In genomic region chr2:1478311-1479305, GRCh38 we compare ENCODE assay signal across 18 cellular contexts.
A peak's percentile ranks its signal among the peaks of the same experiment; 100 is the strongest.
DNase-seq lines count a peak whose midpoint lies in the region; ATAC-seq, FAIRE-seq and TF ChIP-seq lines count a peak whose summit lies in the region.
"Had no signal": no experiment of that assay in that cellular context is flagged by ENCODE, and none has a peak within 500 bp of the region (broad histone marks: within the 10 kb centered on the region; RNA-seq: fewer than 3 reads in every experiment).

No MANE protein-coding gene starts in this region.

- no peaks in the 10 kb centered on the region for H3K9me3 ChIP-seq in right atrium auricular region
- no peaks in the 10 kb centered on the region for H3K9me3 ChIP-seq in left ventricle myocardium inferior (replicated peaks)
- H3K9me3 ChIP-seq in neural progenitor cell (ENCODE audit: low read depth) = no peaks in the 10 kb centered on the region
- H3K9me3 ChIP-seq in mucosa of descending colon = no peaks in the 10 kb centered on the region
- H3K9me3 ChIP-seq: MG63 had no signal

- no peaks in the 10 kb centered on the region for H3F3A ChIP-seq in neural progenitor cell (ENCODE audit: low read depth)

- no peaks in the 10 kb centered on the region for H3K79me2 ChIP-seq in neural progenitor cell (ENCODE audit: low read depth)

- H3K9ac ChIP-seq in neural progenitor cell = no peak overlapping the region
- H3K9ac ChIP-seq: GM23248, KMS-11 had no signal

- intact Hi-C loops in left ventricle myocardium inferior (cut with micrococcal nuclease) = no loop called here
- intact Hi-C loops in mucosa of descending colon (cut with DNase I, micrococcal nuclease) = no loop called here

- H3K4me3 ChIP-seq in right atrium auricular region (no peak overlapping the region), left ventricle myocardium inferior (no peak overlapping the region), neural progenitor cell (no peak overlapping the region), mucosa of descending colon (no peak overlapping the region)
- H3K4me3 ChIP-seq: GM12878, GM23248, MG63, PC-9 had no signal

- no peaks in the 10 kb centered on the region for H3K27me3 ChIP-seq in right atrium auricular region
- H3K27me3 ChIP-seq in left ventricle myocardium inferior (ENCODE audit: low read depth) = peaks cover 34% of the 10 kb centered on the region
- no peaks in the 10 kb centered on the region for H3K27me3 ChIP-seq in neural progenitor cell
- H3K27me3 ChIP-seq: MG63 had no signal

- H4K20me1 ChIP-seq in neural progenitor cell (ENCODE audit: low read depth) = no peaks in the 10 kb centered on the region

- TF ChIP-seq CTCF in right atrium auricular region (IDR thresholded peaks at IDR 0.05) (no peak), left ventricle myocardium inferior (IDR thresholded peaks at IDR 0.05; ENCODE audit: borderline replicate concordance) (no peak), neural progenitor cell (IDR thresholded peaks at IDR 0.05) (no peak), mucosa of descending colon (IDR thresholded peaks at IDR 0.05) (no peak)

- no peaks in the 10 kb centered on the region for H3K36me3 Mint-ChIP-seq in central memory CD8-positive, alpha-beta T cell (ENCODE audit: insufficient read depth)
- no peaks in the 10 kb centered on the region for H3K36me3 Mint-ChIP-seq in neural progenitor cell
- H3K36me3 Mint-ChIP-seq: CD4-positive, CD25-positive, alpha-beta regulatory T cell had no signal

- H2AFZ ChIP-seq in neural progenitor cell (replicated peaks) = no peak overlapping the region
- H2AFZ ChIP-seq: GM23248, PC-9 had no signal

- H3K4me1 ChIP-seq in right atrium auricular region (no peaks in the 10 kb centered on the region), left ventricle myocardium inferior (no peaks in the 10 kb centered on the region), neural progenitor cell (peaks cover 4% of the 10 kb centered on the region), mucosa of descending colon (ENCODE audit: low read depth) (no peaks in the 10 kb centered on the region)

- no peaks in the 10 kb centered on the region for H3K4me1 Mint-ChIP-seq in central memory CD8-positive, alpha-beta T cell
- H3K4me1 Mint-ChIP-seq in neural progenitor cell = peaks cover 9% of the 10 kb centered on the region
- H3K4me1 Mint-ChIP-seq: CD4-positive, CD25-positive, alpha-beta regulatory T cell had no signal

- H3K36me3 ChIP-seq in right atrium auricular region (no peaks in the 10 kb centered on the region), left ventricle myocardium inferior (peaks cover 5% of the 10 kb centered on the region), neural progenitor cell (no peaks in the 10 kb centered on the region), mucosa of descending colon (ENCODE audit: low read depth) (no peaks in the 10 kb centered on the region)
- H3K36me3 ChIP-seq: MG63 had no signal

- H3K4me3 Mint-ChIP-seq in central memory CD8-positive, alpha-beta T cell = no peak overlapping the region
- H3K4me3 Mint-ChIP-seq in neural progenitor cell = no peak overlapping the region
- H3K4me3 Mint-ChIP-seq: CD4-positive, CD25-positive, alpha-beta regulatory T cell had no signal

- no peaks in the 10 kb centered on the region for H3K9me3 Mint-ChIP-seq in central memory CD8-positive, alpha-beta T cell
- H3K9me3 Mint-ChIP-seq in neural progenitor cell = peaks cover 6% of the 10 kb centered on the region

- H3K4me2 ChIP-seq in neural progenitor cell = no peak overlapping the region
- H3K4me2 ChIP-seq: KMS-11, PC-9 had no signal

- DNase-seq in right atrium auricular region (ENCODE audit: low spot score) (peak; percentile 50), left ventricle myocardium inferior (no peak), neural progenitor cell (ENCODE audit: low spot score) (no peak), RCC 7860 (ENCODE audit: low spot score) (no peak), mucosa of descending colon (no peak), cortex of kidney (lab: John Stamatoyannopoulos, UW) (no peak)
- DNase-seq in central memory CD8-positive, alpha-beta T cell (ENCODE audit: low spot score in 2 of 2) = peak in 1 of 2 donors; percentile 4
- DNase-seq: AML-193; CD4-positive, CD25-positive, alpha-beta regulatory T cell; GM23248; MG63; NCI-H1092 treated with DMSO at 0.1 percent for 48 hours; NCI-H1694 treated with DMSO at 0.1 percent for 48 hours; PC-9 had no signal

- FAIRE-seq in RCC 7860 (lab: Jason Lieb, UNC) = no peak
- FAIRE-seq: GM12878, GM19239 had no signal

- no peak overlapping the region for H3K27ac ChIP-seq in right atrium auricular region
- no peak overlapping the region for H3K27ac ChIP-seq in left ventricle myocardium inferior (replicated peaks)
- no peak overlapping the region for H3K27ac ChIP-seq in neural progenitor cell
- H3K27ac ChIP-seq: GM23248, KMS-11, PC-9 had no signal

- no peak overlapping the region for H3K27ac Mint-ChIP-seq in central memory CD8-positive, alpha-beta T cell (ENCODE audit: low read depth)
- peak overlapping the region; percentile 14 for H3K27ac Mint-ChIP-seq in neural progenitor cell
- H3K27ac Mint-ChIP-seq: CD4-positive, CD25-positive, alpha-beta regulatory T cell had no signal

- H3K27me3 Mint-ChIP-seq in central memory CD8-positive, alpha-beta T cell = no peaks in the 10 kb centered on the region
- H3K27me3 Mint-ChIP-seq in neural progenitor cell (ENCODE audit: insufficient read depth, low read depth) = peaks cover 2% of the 10 kb centered on the region
- H3K27me3 Mint-ChIP-seq: CD4-positive, CD25-positive, alpha-beta regulatory T cell had no signal

- ATAC-seq in central memory CD8-positive, alpha-beta T cell (replicated peaks; ENCODE audit: extremely low read depth, poor library complexity, severe bottlenecking) = peak; percentile 14
- no peak for ATAC-seq in mucosa of descending colon
- ATAC-seq: GM12878, Right ventricle myocardium inferior had no signal
